1 cellular context compared by ENCODE assay signal in the genomic region with DNA sequence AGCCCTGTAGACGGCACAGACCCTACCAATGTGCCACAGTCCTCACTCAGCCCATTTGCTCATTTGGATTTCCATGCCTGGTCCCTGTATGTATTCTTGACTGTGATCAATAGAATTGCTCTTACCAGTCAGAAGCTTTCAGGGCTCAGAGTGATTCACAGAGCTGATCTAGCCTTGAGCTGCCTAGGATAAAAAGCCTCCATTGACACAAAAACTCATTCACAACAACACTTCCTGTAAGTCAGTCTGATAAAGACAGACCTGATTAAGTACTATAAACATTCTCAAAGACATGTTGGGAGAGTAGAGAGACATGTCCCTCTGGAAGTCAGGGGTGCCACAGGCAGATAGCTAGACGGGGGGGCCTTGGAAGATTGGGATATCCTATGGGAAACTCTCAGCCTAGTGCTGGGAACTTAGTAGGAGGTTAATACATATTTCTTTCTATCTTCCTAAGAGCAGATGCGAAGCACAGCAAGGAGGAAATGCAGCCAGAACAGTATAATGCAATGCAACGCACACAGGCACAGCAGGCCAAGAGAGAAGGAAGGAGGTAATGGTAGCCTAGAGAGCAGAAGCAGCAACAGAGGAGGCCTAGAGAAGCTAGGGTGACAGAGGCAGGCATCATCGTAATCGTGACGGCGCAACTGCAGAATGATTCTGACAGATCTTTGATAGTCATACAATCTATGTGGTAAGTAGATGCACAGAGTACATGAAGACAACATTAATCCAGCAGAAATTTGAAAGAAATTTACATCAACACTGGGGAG.
TF ChIP-seq lines count a peak whose summit lies in the region.

No MANE protein-coding gene starts in this region.

TF ChIP-seq in H1, 55 proteins besides CTCF, POLR2A, EP300 and RAD21 (continued from another document):
- TF ChIP-seq CTBP2 (IDR thresholded peaks at IDR 0.05; ENCODE audit: borderline replicate concordance, insufficient read depth, insufficient read length, low read length) (no peak), FOSL1 (IDR thresholded peaks at IDR 0.05; ENCODE audit: insufficient read depth, low read depth, low read length) (no peak), RFX5 (IDR thresholded peaks at IDR 0.05; ENCODE audit: borderline replicate concordance, low read depth, low read length) (no peak)
- TF ChIP-seq, protein P1, sequence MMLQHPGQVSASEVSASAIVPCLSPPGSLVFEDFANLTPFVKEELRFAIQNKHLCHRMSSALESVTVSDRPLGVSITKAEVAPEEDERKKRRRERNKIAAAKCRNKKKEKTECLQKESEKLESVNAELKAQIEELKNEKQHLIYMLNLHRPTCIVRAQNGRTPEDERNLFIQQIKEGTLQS (IDR thresholded peaks at IDR 0.05; ENCODE audit: insufficient read depth, low read depth, low read length): no peak
TF ChIP-seq in H1: peak in this region for 0.
